8 cellular contexts compared by ENCODE assay signal in genomic region chr4:56049428-56050212, GRCh38.
DNase-seq lines count a peak whose midpoint lies in the region; ATAC-seq and TF ChIP-seq lines count a peak whose summit lies in the region.

No MANE protein-coding gene starts in this region.

- peaks cover 10% of the 10 kb centered on the region for H3K4me1 Mint-ChIP-seq in stimulated activated memory B cell treated with anti-CD40 and anti-IgM and Interleukin-4, amounts not matched to agents 10 μg/mL and 1 μg/mL and 100 μg/mL, for 72 hours

- peak overlapping the region; percentile 60 for H3K27ac Mint-ChIP-seq in stimulated activated memory B cell treated with anti-CD40 and anti-IgM and Interleukin-4, amounts not matched to agents 10 μg/mL and 1 μg/mL and 100 μg/mL, for 72 hours

- H3K4me3 ChIP-seq in HUES64 (ENCODE audit: low read length) (peak overlapping the region; percentile 75), SK-N-MC (peak overlapping the region; percentile 90), liver (ENCODE audit: low read depth in 1 of 3, low read length in 3 of 3) (peak overlapping the region in 2 of 3 donors; percentile 14 to 63)

- WGBS in HUES64: under 1% methylated on average over 52 of the region's 54 CpGs
- 1% methylated on average over 54 of the region's 54 CpGs for WGBS in liver

- no peaks in the 10 kb centered on the region for H3K36me3 ChIP-seq in HUES64 (ENCODE audit: insufficient read depth, low read length)
- H3K36me3 ChIP-seq in SK-N-MC (ENCODE audit: insufficient read depth, low read length): no peaks in the 10 kb centered on the region
- no peaks in the 10 kb centered on the region for H3K36me3 ChIP-seq in liver (ENCODE audit: control insufficient read depth in 4 of 4, insufficient read depth in 3 of 4, low read depth in 1 of 4, low read length in 3 of 4)

- H3K36me3 Mint-ChIP-seq in stimulated activated memory B cell treated with anti-CD40 and anti-IgM and Interleukin-4, amounts not matched to agents 10 μg/mL and 1 μg/mL and 100 μg/mL, for 72 hours: no peaks in the 10 kb centered on the region

- no peaks in the 10 kb centered on the region; the same call in 1 of the 2 replicates for H3K27me3 ChIP-seq in HUES64 (ENCODE audit: insufficient read depth, low read length)
- peaks cover 0 to 11% (median 6%) of the 10 kb centered on the region in 4 donors for H3K27me3 ChIP-seq in liver (ENCODE audit: control insufficient read depth in 4 of 4, insufficient read depth in 4 of 4, low read length in 3 of 4)

- H3K27me3 Mint-ChIP-seq in stimulated activated memory B cell treated with anti-CD40 and anti-IgM and Interleukin-4, amounts not matched to agents 10 μg/mL and 1 μg/mL and 100 μg/mL, for 72 hours: peaks cover 14% of the 10 kb centered on the region

- peak; percentile 47 to 50 for DNase-seq in NCI-H187 (lab: John Stamatoyannopoulos, UW)
- no peak for DNase-seq in NCI-H187 treated with DMSO at 0.1 percent for 48 hours (lab: John Stamatoyannopoulos, UW)
- DNase-seq in SK-N-MC (ENCODE audit: low read depth, low spot score): no peak
- DNase-seq in dedifferentiated amniotic fluid mesenchymal stem cell (ENCODE audit: extremely low spot score): peak; percentile 24

- peak overlapping the region; percentile 96 for H3K9ac ChIP-seq in HUES64 (ENCODE audit: low read depth, low read length)
- peak overlapping the region; percentile 83 for H3K9ac ChIP-seq in SK-N-MC (ENCODE audit: insufficient read length)
- no peak overlapping the region for H3K9ac ChIP-seq in liver (ENCODE audit: low read depth in 1 of 2, low read length in 2 of 2)

- H3K4me1 ChIP-seq in HUES64 (ENCODE audit: insufficient read depth, low read length) (peaks cover 22% of the 10 kb centered on the region), liver (ENCODE audit: control insufficient read depth in 4 of 4, insufficient read depth in 4 of 4, low read length in 3 of 4) (peaks cover 6 to 14% (median 11%) of the 10 kb centered on the region in 4 donors)

- no peaks in the 10 kb centered on the region for H3K9me3 ChIP-seq in HUES64 (ENCODE audit: insufficient read depth, low read depth, low read length)
- H3K9me3 ChIP-seq in SK-N-MC (ENCODE audit: low read depth, low read length): no peaks in the 10 kb centered on the region
- no peaks in the 10 kb centered on the region for H3K9me3 ChIP-seq in liver (ENCODE audit: control insufficient read depth in 4 of 4, low read length in 3 of 4)

- peak overlapping the region; percentile 86 for H3K4me3 Mint-ChIP-seq in stimulated activated memory B cell treated with anti-CD40 and anti-IgM and Interleukin-4, amounts not matched to agents 10 μg/mL and 1 μg/mL and 100 μg/mL, for 72 hours

- TF ChIP-seq RAD21 in liver (IDR thresholded peaks at IDR 0.05): no peak

- TF ChIP-seq CTCF in liver (IDR thresholded peaks at IDR 0.05; ENCODE audit: low read depth, low read length, missing input control): no peak

- H3K27ac ChIP-seq in HUES64 (ENCODE audit: low read depth, low read length): peak overlapping the region; percentile 81
- H3K27ac ChIP-seq in SK-N-MC: no peak overlapping the region; the same call in 1 of the 2 replicates
- no peak overlapping the region for H3K27ac ChIP-seq in liver (ENCODE audit: low read depth in 1 of 2, low read length in 2 of 2)

- no peaks in the 10 kb centered on the region for H3K9me3 Mint-ChIP-seq in stimulated activated memory B cell treated with anti-CD40 and anti-IgM and Interleukin-4, amounts not matched to agents 10 μg/mL and 1 μg/mL and 100 μg/mL, for 72 hours

- ATAC-seq in GM21619 (IDR thresholded peaks at IDR 0.05; ENCODE audit: unreplicated experiment): peak; percentile 41
- ATAC-seq in stimulated activated memory B cell treated with anti-CD40 and anti-IgM and Interleukin-4, amounts not matched to agents 10 μg/mL and 1 μg/mL and 100 μg/mL, for 72 hours: peak; percentile 62

TF ChIP-seq in liver, 16 proteins besides CTCF, POLR2A, EP300 and RAD21:
- TF ChIP-seq EGR1 (IDR thresholded peaks at IDR 0.05; ENCODE audit: low read depth in 2 of 2) (no peak), SP1 (IDR thresholded peaks at IDR 0.05) (no peak), ZBTB33 (IDR thresholded peaks at IDR 0.05) (no peak), HNF4A (conservative IDR thresholded peaks at IDR 0.05) (no peak), TAF1 (conservative IDR thresholded peaks at IDR 0.05) (no peak)
- TF ChIP-seq, protein P1, sequence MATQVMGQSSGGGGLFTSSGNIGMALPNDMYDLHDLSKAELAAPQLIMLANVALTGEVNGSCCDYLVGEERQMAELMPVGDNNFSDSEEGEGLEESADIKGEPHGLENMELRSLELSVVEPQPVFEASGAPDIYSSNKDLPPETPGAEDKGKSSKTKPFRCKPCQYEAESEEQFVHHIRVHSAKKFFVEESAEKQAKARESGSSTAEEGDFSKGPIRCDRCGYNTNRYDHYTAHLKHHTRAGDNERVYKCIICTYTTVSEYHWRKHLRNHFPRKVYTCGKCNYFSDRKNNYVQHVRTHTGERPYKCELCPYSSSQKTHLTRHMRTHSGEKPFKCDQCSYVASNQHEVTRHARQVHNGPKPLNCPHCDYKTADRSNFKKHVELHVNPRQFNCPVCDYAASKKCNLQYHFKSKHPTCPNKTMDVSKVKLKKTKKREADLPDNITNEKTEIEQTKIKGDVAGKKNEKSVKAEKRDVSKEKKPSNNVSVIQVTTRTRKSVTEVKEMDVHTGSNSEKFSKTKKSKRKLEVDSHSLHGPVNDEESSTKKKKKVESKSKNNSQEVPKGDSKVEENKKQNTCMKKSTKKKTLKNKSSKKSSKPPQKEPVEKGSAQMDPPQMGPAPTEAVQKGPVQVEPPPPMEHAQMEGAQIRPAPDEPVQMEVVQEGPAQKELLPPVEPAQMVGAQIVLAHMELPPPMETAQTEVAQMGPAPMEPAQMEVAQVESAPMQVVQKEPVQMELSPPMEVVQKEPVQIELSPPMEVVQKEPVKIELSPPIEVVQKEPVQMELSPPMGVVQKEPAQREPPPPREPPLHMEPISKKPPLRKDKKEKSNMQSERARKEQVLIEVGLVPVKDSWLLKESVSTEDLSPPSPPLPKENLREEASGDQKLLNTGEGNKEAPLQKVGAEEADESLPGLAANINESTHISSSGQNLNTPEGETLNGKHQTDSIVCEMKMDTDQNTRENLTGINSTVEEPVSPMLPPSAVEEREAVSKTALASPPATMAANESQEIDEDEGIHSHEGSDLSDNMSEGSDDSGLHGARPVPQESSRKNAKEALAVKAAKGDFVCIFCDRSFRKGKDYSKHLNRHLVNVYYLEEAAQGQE (IDR thresholded peaks at IDR 0.05): no peak

Comparison
In these comparisons a context has a peak if more than half of its experiments do, and no peak if none do; other contexts are left out.
1. DNase-seq: peak in NCI-H187 (2 of 2) and dedifferentiated amniotic fluid mesenchymal stem cell (single experiment); none in NCI-H187 treated with DMSO at 0.1 percent for 48 hours (single experiment) and SK-N-MC (single experiment).
2. H3K4me3 ChIP-seq: peak in every context shown above with its lines; median percentile 90 in SK-N-MC; 75 in HUES64; 38 in liver.
3. H3K9ac ChIP-seq: peak in HUES64 (single experiment) and SK-N-MC (single experiment); none in liver (0 of 2).